ENCODE assay signal across 10 cellular contexts in the genomic region with DNA sequence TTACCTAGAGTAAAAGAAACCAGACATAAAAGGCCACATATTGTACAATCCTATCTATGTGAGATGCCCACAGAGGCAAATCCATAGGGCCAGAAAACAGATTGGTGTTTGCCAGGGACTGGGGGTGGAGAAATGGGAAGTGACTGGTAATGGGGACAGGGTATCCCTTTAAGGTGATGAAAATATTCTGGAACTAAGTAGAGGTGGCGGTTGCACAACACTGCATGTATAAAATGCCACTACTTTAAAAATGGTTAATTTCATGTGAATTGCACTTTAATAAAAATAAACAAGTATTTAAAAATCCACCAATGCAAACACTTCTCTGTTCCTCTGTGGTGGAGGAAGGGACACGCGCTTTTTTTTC. TPM values are rescaled to one million over a fixed set of nuclear protein-coding genes. Genes with fewer than 3 reads are reported as not detected.
DNase-seq lines count a peak whose midpoint lies in the region; ATAC-seq and TF ChIP-seq lines count a peak whose summit lies in the region.
"Had no signal": no experiment of that assay in that cellular context is flagged by ENCODE, and none has a peak within 500 bp of the region (broad histone marks: within the 10 kb centered on the region; RNA-seq: fewer than 3 reads in every experiment).

No MANE protein-coding gene starts in this region.

- DNase-seq in SJSA1 (ENCODE audit: low read depth in 1 of 2, low spot score in 2 of 2) (no peak), fibroblast of lung (ENCODE audit: low read depth in 2 of 2) (peak in 1 of 2 donors; percentile 56), NCI-H446 (lab: John Stamatoyannopoulos, UW) (no peak), activated gamma-delta T cell (lab: John Stamatoyannopoulos, UW) (no peak)
- DNase-seq: DMS79 treated with DMSO at 0.1 percent for 48 hours, NCI-H146 had no signal

- no peak for ATAC-seq in GM19351 (IDR thresholded peaks at IDR 0.05; ENCODE audit: unreplicated experiment)
- no peak for ATAC-seq in HG03521 (IDR thresholded peaks at IDR 0.05; ENCODE audit: unreplicated experiment)

- TF ChIP-seq CTCF in fibroblast of lung (conservative IDR thresholded peaks at IDR 0.05 in 1 of 2, IDR thresholded peaks at IDR 0.05 in 1 of 2; ENCODE audit: low read depth in 1 of 2, low read length in 2 of 2) (no peak), parathyroid adenoma (IDR thresholded peaks at IDR 0.05) (no peak)

- H3K4me1 ChIP-seq in BLaER1 treated with 17β-estradiol and CSF1 and Interleukin-3, amounts not matched to agents 10 nM and 100 nM: peaks cover 46 to 100% (median 79%) of the 10 kb centered on the region in 10 experiments
- H3K4me1 ChIP-seq in SJSA1 (replicated peaks) (peaks cover 25% of the 10 kb centered on the region), fibroblast of lung (ENCODE audit: control insufficient read depth, extremely low read depth, insufficient read depth, low read length) (peaks cover 14% of the 10 kb centered on the region), parathyroid adenoma (no peaks in the 10 kb centered on the region)

- peaks cover 0 to 16% (median 10%) of the 10 kb centered on the region in 11 experiments; a peak in 11 of 22 replicates for H3K27me3 ChIP-seq in BLaER1 treated with 17β-estradiol and CSF1 and Interleukin-3, amounts not matched to agents 10 nM and 100 nM
- H3K27me3 ChIP-seq in SJSA1 (replicated peaks): no peaks in the 10 kb centered on the region
- peaks cover 9% of the 10 kb centered on the region for H3K27me3 ChIP-seq in fibroblast of lung (ENCODE audit: control insufficient read depth, insufficient read depth, low read length)
- H3K27me3 ChIP-seq in parathyroid adenoma (ENCODE audit: control insufficient read depth, insufficient read depth, low read length): no peaks in the 10 kb centered on the region

- H3K9ac ChIP-seq in BLaER1 treated with 17β-estradiol and CSF1 and Interleukin-3, amounts not matched to agents 10 nM and 100 nM: peak overlapping the region; percentile 83 to 94 (median 87)
- H3K9ac ChIP-seq in fibroblast of lung (ENCODE audit: insufficient read depth, low read length) (peak overlapping the region; percentile 73), parathyroid adenoma (no peak overlapping the region)

- H3K79me2 ChIP-seq in fibroblast of lung (ENCODE audit: control insufficient read depth, insufficient read depth, low read length) (no peaks in the 10 kb centered on the region), parathyroid adenoma (no peaks in the 10 kb centered on the region)

- H3K4me3 ChIP-seq in BLaER1 treated with 17β-estradiol and CSF1 and Interleukin-3, amounts not matched to agents 10 nM and 100 nM: peak overlapping the region; percentile 24 to 58 (median 47); a peak in 16 of 20 replicates
- no peak overlapping the region for H3K4me3 ChIP-seq in SJSA1
- H3K4me3 ChIP-seq in fibroblast of lung (replicated peaks in 1 of 4; ENCODE audit: control extremely low read depth in 1 of 4, insufficient read depth in 1 of 4, low read depth in 3 of 4, low read length in 4 of 4): peak overlapping the region in 1 of 4 experiments; percentile 40
- H3K4me3 ChIP-seq in parathyroid adenoma (ENCODE audit: low read depth, low read length): no peak overlapping the region

- H3K36me3 ChIP-seq in BLaER1 treated with 17β-estradiol and CSF1 and Interleukin-3, amounts not matched to agents 10 nM and 100 nM: no peaks in the 10 kb centered on the region
- no peaks in the 10 kb centered on the region for H3K36me3 ChIP-seq in SJSA1
- no peaks in the 10 kb centered on the region for H3K36me3 ChIP-seq in fibroblast of lung (ENCODE audit: control insufficient read depth, insufficient read depth, low read length)
- no peaks in the 10 kb centered on the region for H3K36me3 ChIP-seq in parathyroid adenoma (ENCODE audit: control insufficient read depth, insufficient read depth, low read length)

- peak overlapping the region; percentile 79 to 93 (median 90) for H3K4me2 ChIP-seq in BLaER1 treated with 17β-estradiol and CSF1 and Interleukin-3, amounts not matched to agents 10 nM and 100 nM
- H3K4me2 ChIP-seq in fibroblast of lung (ENCODE audit: extremely low read depth, insufficient read depth, low read length) (peak overlapping the region; percentile 65), parathyroid adenoma (ENCODE audit: low read length) (no peak overlapping the region)

- H3K9me3 ChIP-seq in BLaER1 treated with 17β-estradiol and CSF1 and Interleukin-3, amounts not matched to agents 10 nM and 100 nM (replicated peaks in 1 of 11): no peaks in the 10 kb centered on the region
- no peaks in the 10 kb centered on the region for H3K9me3 ChIP-seq in SJSA1 (replicated peaks)
- no peaks in the 10 kb centered on the region for H3K9me3 ChIP-seq in fibroblast of lung (ENCODE audit: control insufficient read depth, insufficient read depth, low read depth, low read length)
- H3K9me3 ChIP-seq in parathyroid adenoma (ENCODE audit: control insufficient read depth, low read length): no peaks in the 10 kb centered on the region

- H3K27ac ChIP-seq in BLaER1 treated with 17β-estradiol and CSF1 and Interleukin-3, amounts not matched to agents 10 nM and 100 nM: peak overlapping the region; percentile 88 to 99 (median 95)
- peak overlapping the region; percentile 40 for H3K27ac ChIP-seq in SJSA1
- H3K27ac ChIP-seq in fibroblast of lung (ENCODE audit: insufficient read depth, low read length): peak overlapping the region; percentile 84
- peak overlapping the region; percentile 89 for H3K27ac ChIP-seq in parathyroid adenoma

- peak overlapping the region; percentile 36 for H2AFZ ChIP-seq in fibroblast of lung (ENCODE audit: low read length)
- peak overlapping the region; percentile 55 for H2AFZ ChIP-seq in parathyroid adenoma

- no peaks in the 10 kb centered on the region for H4K20me1 ChIP-seq in BLaER1 treated with 17β-estradiol and CSF1 and Interleukin-3, amounts not matched to agents 10 nM and 100 nM
- H4K20me1 ChIP-seq in fibroblast of lung (ENCODE audit: control insufficient read depth, extremely low read depth, insufficient read depth, low read length): no peaks in the 10 kb centered on the region

RNA-seq across cellular contexts. Expression of a gene that starts 41.5 kb away (rescaled TPM):
- 12.6 and 15.2 TPM in 2 replicates for total RNA-seq in SJSA1 (2014; rRNA removed; shearing (Covaris generic))
- total RNA-seq in fibroblast of lung: 3.3 and 19.2 TPM in 2 replicates
- polyA plus RNA-seq in fibroblast of lung: 6.7 and 11.5 TPM in 2 replicates
- 27.0 and 30.4 TPM in 2 replicates for polyA plus RNA-seq in fibroblast of lung (2012)
- 7.7 and 14.6 TPM in 2 replicates for polyA minus RNA-seq in fibroblast of lung (ENCODE audit: low replicate concordance)

Comparison
In these comparisons a context has a peak if more than half of its experiments do, and no peak if none do; other contexts are left out.
1. H3K27ac ChIP-seq: peak in every context shown above with its lines; median percentile 95 in BLaER1 treated with 17β-estradiol and CSF1 and Interleukin-3, amounts not matched to agents 10 nM and 100 nM; 89 in parathyroid adenoma; 84 in fibroblast of lung; 40 in SJSA1.
2. H3K4me3 ChIP-seq: peak in BLaER1 treated with 17β-estradiol and CSF1 and Interleukin-3, amounts not matched to agents 10 nM and 100 nM (10 of 10); none in SJSA1 (single experiment) and parathyroid adenoma (single experiment).